1 cellular context compared by ENCODE assay signal in the genomic region with DNA sequence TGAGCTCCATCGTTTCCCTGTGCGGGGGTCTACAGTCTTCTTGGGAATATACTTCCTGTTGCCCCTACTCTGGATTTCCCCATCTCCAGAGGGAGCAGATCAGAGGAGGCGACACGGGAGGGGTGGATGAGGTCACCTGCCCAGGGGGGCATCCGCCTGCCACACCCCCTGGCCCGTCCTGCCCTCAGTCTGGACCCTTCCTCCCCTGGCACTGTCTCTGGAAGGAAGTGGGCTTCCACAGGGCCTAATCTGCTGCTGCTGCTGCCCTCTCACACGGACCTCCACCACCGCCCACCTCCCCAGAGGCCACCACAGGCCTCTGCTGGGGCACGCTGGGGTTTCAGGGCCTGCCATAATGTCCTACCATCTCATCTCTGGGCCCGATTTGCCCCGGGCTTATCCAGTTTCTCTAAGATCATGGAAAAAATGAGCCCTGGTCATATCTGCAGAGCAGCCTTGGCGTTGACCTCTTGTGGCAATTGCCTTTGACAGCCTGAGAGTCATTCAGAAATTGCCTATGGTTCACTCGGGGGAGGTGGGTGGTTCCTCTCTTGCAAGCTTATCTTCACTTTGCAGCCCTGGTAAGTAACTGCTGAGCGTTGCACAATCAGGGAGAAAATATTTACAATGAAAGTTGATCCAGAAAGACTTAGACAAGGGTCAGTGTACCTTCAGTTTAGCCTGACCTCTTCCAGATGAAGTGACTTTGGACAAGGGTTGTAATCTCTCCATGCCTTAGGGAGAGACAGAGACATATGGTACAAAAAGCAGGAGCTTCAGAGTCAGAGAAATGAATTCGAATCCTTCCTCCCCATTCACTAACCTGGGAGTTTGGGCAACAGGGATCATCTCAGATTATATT.
TF ChIP-seq lines count a peak whose summit lies in the region.

No MANE protein-coding gene starts in this region.

TF ChIP-seq in K562, 482 proteins besides CTCF, POLR2A, EP300 and RAD21 (continued from another document and continues in another):
- TF ChIP-seq MLLT1 (IDR thresholded peaks at IDR 0.05): peak; percentile 71 to 74
- TF ChIP-seq NONO (IDR thresholded peaks at IDR 0.05; ENCODE audit: low read depth in 2 of 2, low read length in 1 of 2): peak in 1 of 2 experiments; percentile 95; a peak in 2 of 4 replicates
- TF ChIP-seq HMG20B (CRISPR knock-in tag; IDR thresholded peaks at IDR 0.05): peak; percentile 84; the same call in 1 of the 2 replicates
- TF ChIP-seq ERF (CRISPR knock-in tag; IDR thresholded peaks at IDR 0.05): peak; percentile 90
- TF ChIP-seq, protein P1, sequence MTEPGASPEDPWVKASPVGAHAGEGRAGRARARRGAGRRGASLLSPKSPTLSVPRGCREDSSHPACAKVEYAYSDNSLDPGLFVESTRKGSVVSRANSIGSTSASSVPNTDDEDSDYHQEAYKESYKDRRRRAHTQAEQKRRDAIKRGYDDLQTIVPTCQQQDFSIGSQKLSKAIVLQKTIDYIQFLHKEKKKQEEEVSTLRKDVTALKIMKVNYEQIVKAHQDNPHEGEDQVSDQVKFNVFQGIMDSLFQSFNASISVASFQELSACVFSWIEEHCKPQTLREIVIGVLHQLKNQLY (CRISPR knock-in tag; conservative IDR thresholded peaks at IDR 0.05): 0 out of 4 replicates have a peak, but pooled peaks of 1 of the 2 experiments have one; percentile 45
- peak; percentile 40; the same call in 1 of the 2 replicates for TF ChIP-seq ZSCAN32 (CRISPR knock-in tag; IDR thresholded peaks at IDR 0.05)
- TF ChIP-seq, protein P2, sequence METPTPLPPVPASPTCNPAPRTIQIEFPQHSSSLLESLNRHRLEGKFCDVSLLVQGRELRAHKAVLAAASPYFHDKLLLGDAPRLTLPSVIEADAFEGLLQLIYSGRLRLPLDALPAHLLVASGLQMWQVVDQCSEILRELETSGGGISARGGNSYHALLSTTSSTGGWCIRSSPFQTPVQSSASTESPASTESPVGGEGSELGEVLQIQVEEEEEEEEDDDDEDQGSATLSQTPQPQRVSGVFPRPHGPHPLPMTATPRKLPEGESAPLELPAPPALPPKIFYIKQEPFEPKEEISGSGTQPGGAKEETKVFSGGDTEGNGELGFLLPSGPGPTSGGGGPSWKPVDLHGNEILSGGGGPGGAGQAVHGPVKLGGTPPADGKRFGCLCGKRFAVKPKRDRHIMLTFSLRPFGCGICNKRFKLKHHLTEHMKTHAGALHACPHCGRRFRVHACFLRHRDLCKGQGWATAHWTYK (CRISPR knock-in tag; IDR thresholded peaks at IDR 0.05): peak; percentile 95; the same call in 1 of the 2 replicates
- TF ChIP-seq NFE2L1 (tag; IDR thresholded peaks at IDR 0.05; ENCODE audit: borderline replicate concordance, low read depth): no peak
- no peak for TF ChIP-seq CHD2 (IDR thresholded peaks at IDR 0.05; ENCODE audit: low read depth, low read length)
- no peak for TF ChIP-seq NR3C1 (CRISPR knock-in tag; IDR thresholded peaks at IDR 0.05)
- TF ChIP-seq, protein P3, sequence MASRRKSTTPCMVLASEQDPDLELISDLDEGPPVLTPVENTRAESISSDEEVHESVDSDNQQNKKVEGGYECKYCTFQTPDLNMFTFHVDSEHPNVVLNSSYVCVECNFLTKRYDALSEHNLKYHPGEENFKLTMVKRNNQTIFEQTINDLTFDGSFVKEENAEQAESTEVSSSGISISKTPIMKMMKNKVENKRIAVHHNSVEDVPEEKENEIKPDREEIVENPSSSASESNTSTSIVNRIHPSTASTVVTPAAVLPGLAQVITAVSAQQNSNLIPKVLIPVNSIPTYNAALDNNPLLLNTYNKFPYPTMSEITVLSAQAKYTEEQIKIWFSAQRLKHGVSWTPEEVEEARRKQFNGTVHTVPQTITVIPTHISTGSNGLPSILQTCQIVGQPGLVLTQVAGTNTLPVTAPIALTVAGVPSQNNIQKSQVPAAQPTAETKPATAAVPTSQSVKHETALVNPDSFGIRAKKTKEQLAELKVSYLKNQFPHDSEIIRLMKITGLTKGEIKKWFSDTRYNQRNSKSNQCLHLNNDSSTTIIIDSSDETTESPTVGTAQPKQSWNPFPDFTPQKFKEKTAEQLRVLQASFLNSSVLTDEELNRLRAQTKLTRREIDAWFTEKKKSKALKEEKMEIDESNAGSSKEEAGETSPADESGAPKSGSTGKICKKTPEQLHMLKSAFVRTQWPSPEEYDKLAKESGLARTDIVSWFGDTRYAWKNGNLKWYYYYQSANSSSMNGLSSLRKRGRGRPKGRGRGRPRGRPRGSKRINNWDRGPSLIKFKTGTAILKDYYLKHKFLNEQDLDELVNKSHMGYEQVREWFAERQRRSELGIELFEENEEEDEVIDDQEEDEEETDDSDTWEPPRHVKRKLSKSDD (conservative IDR thresholded peaks at IDR 0.05; ENCODE audit: low read length): no peak
- peak; percentile 80 for TF ChIP-seq HLTF (IDR thresholded peaks at IDR 0.05)
- TF ChIP-seq ETS2 (tag; IDR thresholded peaks at IDR 0.05; ENCODE audit: borderline replicate concordance, poor library complexity, severe bottlenecking): no peak
- TF ChIP-seq, protein P4, sequence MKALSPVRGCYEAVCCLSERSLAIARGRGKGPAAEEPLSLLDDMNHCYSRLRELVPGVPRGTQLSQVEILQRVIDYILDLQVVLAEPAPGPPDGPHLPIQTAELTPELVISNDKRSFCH (CRISPR knock-in tag; IDR thresholded peaks at IDR 0.05): no peak
- TF ChIP-seq, protein P4 (tag; IDR thresholded peaks at IDR 0.05): peak; percentile 71; the same call in 1 of the 2 replicates
- peak; percentile 64 for TF ChIP-seq ZNF75A (CRISPR knock-in tag; IDR thresholded peaks at IDR 0.05)
- TF ChIP-seq RNF2 (IDR thresholded peaks at IDR 0.05): peak; percentile 100
- TF ChIP-seq POLR2H (tag; IDR thresholded peaks at IDR 0.05; ENCODE audit: low read depth): no peak; the same call in 1 of the 2 replicates
- no peak for TF ChIP-seq ZBTB5 (IDR thresholded peaks at IDR 0.05)
- TF ChIP-seq CBFA2T2 (conservative IDR thresholded peaks at IDR 0.05): peak; percentile 99
- peak; percentile 97 for TF ChIP-seq CCNT2 (IDR thresholded peaks at IDR 0.05; ENCODE audit: borderline replicate concordance, extremely low read depth, insufficient read length, low read depth, low read length)
- TF ChIP-seq NRF1 (conservative IDR thresholded peaks at IDR 0.05 in 1 of 2, IDR thresholded peaks at IDR 0.05 in 1 of 2): peak; percentile 57 to 61; a peak in 3 of 4 replicates
- TF ChIP-seq ZBTB2 (IDR thresholded peaks at IDR 0.05): peak; percentile 79
- TF ChIP-seq ZNF347 (CRISPR knock-in tag; IDR thresholded peaks at IDR 0.05; ENCODE audit: low read depth): peak; percentile 79
- TF ChIP-seq, protein P5, sequence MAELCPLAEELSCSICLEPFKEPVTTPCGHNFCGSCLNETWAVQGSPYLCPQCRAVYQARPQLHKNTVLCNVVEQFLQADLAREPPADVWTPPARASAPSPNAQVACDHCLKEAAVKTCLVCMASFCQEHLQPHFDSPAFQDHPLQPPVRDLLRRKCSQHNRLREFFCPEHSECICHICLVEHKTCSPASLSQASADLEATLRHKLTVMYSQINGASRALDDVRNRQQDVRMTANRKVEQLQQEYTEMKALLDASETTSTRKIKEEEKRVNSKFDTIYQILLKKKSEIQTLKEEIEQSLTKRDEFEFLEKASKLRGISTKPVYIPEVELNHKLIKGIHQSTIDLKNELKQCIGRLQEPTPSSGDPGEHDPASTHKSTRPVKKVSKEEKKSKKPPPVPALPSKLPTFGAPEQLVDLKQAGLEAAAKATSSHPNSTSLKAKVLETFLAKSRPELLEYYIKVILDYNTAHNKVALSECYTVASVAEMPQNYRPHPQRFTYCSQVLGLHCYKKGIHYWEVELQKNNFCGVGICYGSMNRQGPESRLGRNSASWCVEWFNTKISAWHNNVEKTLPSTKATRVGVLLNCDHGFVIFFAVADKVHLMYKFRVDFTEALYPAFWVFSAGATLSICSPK (IDR thresholded peaks at IDR 0.05; ENCODE audit: borderline replicate concordance): no peak
- TF ChIP-seq ZBED1 (IDR thresholded peaks at IDR 0.05): peak; percentile 95
- TF ChIP-seq BHLHE40 (IDR thresholded peaks at IDR 0.05; ENCODE audit: low read length): peak; percentile 67; the same call in 1 of the 2 replicates
- peak; percentile 93 for TF ChIP-seq EGR1 (conservative IDR thresholded peaks at IDR 0.05)
- TF ChIP-seq ARID1B (IDR thresholded peaks at IDR 0.05): peak; percentile 100
- no peak for TF ChIP-seq PRPF4 (IDR thresholded peaks at IDR 0.05; ENCODE audit: insufficient read depth, low read depth, low read length, poor library complexity, severe bottlenecking)
- TF ChIP-seq RUNX1 (IDR thresholded peaks at IDR 0.05; ENCODE audit: low read depth): peak; percentile 89; the same call in 1 of the 2 replicates
- peak; percentile 96 for TF ChIP-seq MTA3 (IDR thresholded peaks at IDR 0.05; ENCODE audit: borderline replicate concordance)
- peak; percentile 88 for TF ChIP-seq VEZF1 (CRISPR knock-in tag; IDR thresholded peaks at IDR 0.05)
- no peak for TF ChIP-seq PURB (CRISPR knock-in tag; IDR thresholded peaks at IDR 0.05; ENCODE audit: low read depth)
- TF ChIP-seq TARDBP (IDR thresholded peaks at IDR 0.05): peak; percentile 98
- peak; percentile 91 for TF ChIP-seq ZNF212 (CRISPR knock-in tag; IDR thresholded peaks at IDR 0.05)
- TF ChIP-seq ZNF316 (IDR thresholded peaks at IDR 0.05): peak; percentile 100
- TF ChIP-seq ZNF354B (CRISPR knock-in tag; IDR thresholded peaks at IDR 0.05): peak; percentile 76
- TF ChIP-seq RBM39 (optimal IDR thresholded peaks at IDR 0.05; ENCODE audit: low read depth, low read length): no peak
- TF ChIP-seq ZNF175 (CRISPR knock-in tag; IDR thresholded peaks at IDR 0.05; ENCODE audit: low read depth): peak; percentile 89
- TF ChIP-seq ZNF589 (CRISPR knock-in tag; IDR thresholded peaks at IDR 0.05; ENCODE audit: low read depth): peak; percentile 98
- TF ChIP-seq GTF2E2 (tag; IDR thresholded peaks at IDR 0.05): peak; percentile 49; the same call in 1 of the 2 replicates
- TF ChIP-seq, protein P6, sequence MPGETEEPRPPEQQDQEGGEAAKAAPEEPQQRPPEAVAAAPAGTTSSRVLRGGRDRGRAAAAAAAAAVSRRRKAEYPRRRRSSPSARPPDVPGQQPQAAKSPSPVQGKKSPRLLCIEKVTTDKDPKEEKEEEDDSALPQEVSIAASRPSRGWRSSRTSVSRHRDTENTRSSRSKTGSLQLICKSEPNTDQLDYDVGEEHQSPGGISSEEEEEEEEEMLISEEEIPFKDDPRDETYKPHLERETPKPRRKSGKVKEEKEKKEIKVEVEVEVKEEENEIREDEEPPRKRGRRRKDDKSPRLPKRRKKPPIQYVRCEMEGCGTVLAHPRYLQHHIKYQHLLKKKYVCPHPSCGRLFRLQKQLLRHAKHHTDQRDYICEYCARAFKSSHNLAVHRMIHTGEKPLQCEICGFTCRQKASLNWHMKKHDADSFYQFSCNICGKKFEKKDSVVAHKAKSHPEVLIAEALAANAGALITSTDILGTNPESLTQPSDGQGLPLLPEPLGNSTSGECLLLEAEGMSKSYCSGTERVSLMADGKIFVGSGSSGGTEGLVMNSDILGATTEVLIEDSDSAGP (CRISPR knock-in tag; IDR thresholded peaks at IDR 0.05): no peak
